In the genomic region with DNA sequence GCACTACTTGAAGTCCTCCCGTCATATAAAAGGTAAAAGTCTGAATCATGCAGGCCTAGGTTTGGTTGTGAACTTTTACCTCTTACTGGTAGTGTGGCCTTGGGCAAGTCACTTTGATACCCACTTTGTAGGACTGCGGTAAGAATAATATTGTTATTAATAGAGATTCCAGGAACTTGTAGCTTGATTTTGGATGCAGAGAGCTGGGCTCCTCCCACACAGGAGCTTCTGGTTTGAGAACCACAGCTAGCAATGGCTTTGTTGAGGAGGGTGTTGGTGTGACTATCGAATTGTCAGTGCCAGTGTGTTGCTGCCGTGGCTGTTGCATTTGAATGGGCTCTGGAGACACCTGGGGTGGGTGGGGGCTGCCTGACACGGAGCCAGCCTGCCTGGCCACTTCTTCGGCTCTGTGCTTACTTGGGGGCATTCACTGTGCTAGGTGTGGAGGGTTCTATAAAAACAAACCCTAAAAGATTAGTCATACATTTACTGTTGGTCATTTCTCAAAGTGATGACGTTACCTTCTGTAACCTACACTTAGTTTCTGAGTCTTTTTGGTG, we compare ENCODE assay signal across 16 cellular contexts. TPM values are rescaled to one million over a fixed set of nuclear protein-coding genes. Genes with fewer than 3 reads are reported as not detected.
A peak's percentile ranks its signal among the peaks of the same experiment; 100 is the strongest.
DNase-seq lines count a peak whose midpoint lies in the region; ATAC-seq and TF ChIP-seq lines count a peak whose summit lies in the region.
"Had no signal": no experiment of that assay in that cellular context is flagged by ENCODE, and none has a peak within 500 bp of the region (broad histone marks: within the 10 kb centered on the region; RNA-seq: fewer than 3 reads in every experiment).

No MANE protein-coding gene starts in this region.

- H3K4me1 Mint-ChIP-seq in activated CD8-positive, alpha-beta T cell treated with anti-CD3 and anti-CD28 coated beads for 36 hours (ENCODE audit: low read depth): no peaks in the 10 kb centered on the region
- H3K4me1 Mint-ChIP-seq in activated CD8-positive, alpha-beta T cell treated with anti-CD3 and anti-CD28 coated beads, Interleukin-2, amount 10 ng/mL, durations not matched to agents 7 days and 5 days (ENCODE audit: low read depth): no peaks in the 10 kb centered on the region

- peak; percentile 47 for ATAC-seq in activated CD8-positive, alpha-beta T cell treated with anti-CD3 and anti-CD28 coated beads for 36 hours
- ATAC-seq in activated CD8-positive, alpha-beta T cell treated with anti-CD3 and anti-CD28 coated beads, Interleukin-2, amount 10 ng/mL, durations not matched to agents 7 days and 5 days: no peak
- peak; percentile 32 for ATAC-seq in esophagus mucosa
- ATAC-seq in Right ventricle myocardium superior (ENCODE audit: poor library complexity): no peak
- no peak for ATAC-seq in HG03432 (IDR thresholded peaks at IDR 0.05; ENCODE audit: unreplicated experiment)
- ATAC-seq: CD8-positive, alpha-beta T cell had no signal

- no peak overlapping the region for H3K27ac Mint-ChIP-seq in activated CD8-positive, alpha-beta T cell treated with anti-CD3 and anti-CD28 coated beads for 36 hours
- H3K27ac Mint-ChIP-seq in activated CD8-positive, alpha-beta T cell treated with anti-CD3 and anti-CD28 coated beads, Interleukin-2, amount 10 ng/mL, durations not matched to agents 7 days and 5 days: no peak overlapping the region
- H3K27ac Mint-ChIP-seq: CD8-positive, alpha-beta T cell had no signal

- intact Hi-C loops in activated CD8-positive, alpha-beta T cell treated with anti-CD3 and anti-CD28 coated beads for 36 hours (cut with micrococcal nuclease): no loop called here
- intact Hi-C loops in Right ventricle myocardium superior (cut with DNase I): no loop called here

- H3K27me3 Mint-ChIP-seq in activated CD8-positive, alpha-beta T cell treated with anti-CD3 and anti-CD28 coated beads for 36 hours: peaks cover 4% of the 10 kb centered on the region
- H3K27me3 Mint-ChIP-seq in activated CD8-positive, alpha-beta T cell treated with anti-CD3 and anti-CD28 coated beads, Interleukin-2, amount 10 ng/mL, durations not matched to agents 7 days and 5 days (ENCODE audit: low read depth): peaks cover 4% of the 10 kb centered on the region

- POLR2A ChIA-PET in activated CD8-positive, alpha-beta T cell treated with anti-CD3 and anti-CD28 coated beads for 36 hours (lab: Charles Lee): no interaction called here
- POLR2A ChIA-PET in activated CD8-positive, alpha-beta T cell treated with anti-CD3 and anti-CD28 coated beads, Interleukin-2, amount 10 ng/mL, durations not matched to agents 7 days and 5 days (lab: Charles Lee): no interaction called here

- CTCF ChIA-PET in activated CD8-positive, alpha-beta T cell treated with anti-CD3 and anti-CD28 coated beads for 36 hours (lab: Charles Lee): interaction anchor here (0.7 kb wide), 1 partner anchor 1591 kb away, joined by 3 read pairs; no protein-coding TSS in a partner anchor
- CTCF ChIA-PET in activated CD8-positive, alpha-beta T cell treated with anti-CD3 and anti-CD28 coated beads, Interleukin-2, amount 10 ng/mL, durations not matched to agents 7 days and 5 days (lab: Charles Lee): no interaction called here

- TF ChIP-seq CTCF in activated CD8-positive, alpha-beta T cell treated with anti-CD3 and anti-CD28 coated beads for 36 hours (IDR thresholded peaks at IDR 0.05): no peak
- TF ChIP-seq CTCF in GM20000 (IDR thresholded peaks at IDR 0.05; ENCODE audit: extremely low read depth, missing control alignments): no peak

- H3K4me3 Mint-ChIP-seq in activated CD8-positive, alpha-beta T cell treated with anti-CD3 and anti-CD28 coated beads for 36 hours: no peak overlapping the region
- H3K4me3 Mint-ChIP-seq in activated CD8-positive, alpha-beta T cell treated with anti-CD3 and anti-CD28 coated beads, Interleukin-2, amount 10 ng/mL, durations not matched to agents 7 days and 5 days: no peak overlapping the region
- H3K4me3 Mint-ChIP-seq: CD8-positive, alpha-beta T cell had no signal

- no peaks in the 10 kb centered on the region for H3K36me3 Mint-ChIP-seq in activated CD8-positive, alpha-beta T cell treated with anti-CD3 and anti-CD28 coated beads for 36 hours (ENCODE audit: low read depth)
- no peaks in the 10 kb centered on the region for H3K36me3 Mint-ChIP-seq in activated CD8-positive, alpha-beta T cell treated with anti-CD3 and anti-CD28 coated beads, Interleukin-2, amount 10 ng/mL, durations not matched to agents 7 days and 5 days (ENCODE audit: low read depth)
- H3K36me3 Mint-ChIP-seq: CD8-positive, alpha-beta T cell had no signal

- DNase-seq in activated CD8-positive, alpha-beta T cell treated with anti-CD3 and anti-CD28 coated beads for 36 hours: peak; percentile 12
- no peak for DNase-seq in activated CD8-positive, alpha-beta T cell treated with anti-CD3 and anti-CD28 coated beads, Interleukin-2, amount 10 ng/mL, durations not matched to agents 7 days and 5 days
- peak; percentile 3 for DNase-seq in NCI-H69 (lab: John Stamatoyannopoulos, UW)
- peak; percentile 52 for DNase-seq in renal cortical epithelial cell (ENCODE audit: low read depth)
- DNase-seq in Right ventricle myocardium superior: no peak
- DNase-seq in GM20000 (ENCODE audit: low spot score): no peak
- DNase-seq: CD8-positive, alpha-beta T cell; GOT3; mammary epithelial cell; NCI-H1930; NCI-H748 treated with DMSO at 0.1 percent for 48 hours; nucleus accumbens; SHP77 treated with DMSO at 0.1 percent for 48 hours; stomach had no signal

- H3K9me3 Mint-ChIP-seq in activated CD8-positive, alpha-beta T cell treated with anti-CD3 and anti-CD28 coated beads for 36 hours: no peaks in the 10 kb centered on the region
- no peaks in the 10 kb centered on the region for H3K9me3 Mint-ChIP-seq in activated CD8-positive, alpha-beta T cell treated with anti-CD3 and anti-CD28 coated beads, Interleukin-2, amount 10 ng/mL, durations not matched to agents 7 days and 5 days (ENCODE audit: insufficient read depth)
- H3K9me3 Mint-ChIP-seq: CD8-positive, alpha-beta T cell had no signal

RNA-seq across cellular contexts. Expression of a gene that starts 38.5 kb away (rescaled TPM):
- not detected for total RNA-seq in activated CD8-positive, alpha-beta T cell treated with anti-CD3 and anti-CD28 coated beads for 36 hours
- not detected for total RNA-seq in activated CD8-positive, alpha-beta T cell treated with anti-CD3 and anti-CD28 coated beads, Interleukin-2, amount 10 ng/mL, durations not matched to agents 7 days and 5 days
- 6.4 TPM for total RNA-seq in esophagus mucosa
- 59.4 and 68.6 TPM in 2 replicates for total RNA-seq in renal cortical epithelial cell
- total RNA-seq in Right ventricle myocardium superior: 10.7 TPM
- total RNA-seq: CD8-positive, alpha-beta T cell had no signal

Comparison
In these comparisons a context has a peak if more than half of its experiments do, and no peak if none do; other contexts are left out.
1. ATAC-seq: peak in activated CD8-positive, alpha-beta T cell treated with anti-CD3 and anti-CD28 coated beads for 36 hours (single experiment) and esophagus mucosa (single experiment); none in activated CD8-positive, alpha-beta T cell treated with anti-CD3 and anti-CD28 coated beads, Interleukin-2, amount 10 ng/mL, durations not matched to agents 7 days and 5 days (single experiment), Right ventricle myocardium superior (single experiment) and HG03432 (single experiment).
2. DNase-seq: peak in activated CD8-positive, alpha-beta T cell treated with anti-CD3 and anti-CD28 coated beads for 36 hours (single experiment), NCI-H69 (single experiment) and renal cortical epithelial cell (single experiment); none in activated CD8-positive, alpha-beta T cell treated with anti-CD3 and anti-CD28 coated beads, Interleukin-2, amount 10 ng/mL, durations not matched to agents 7 days and 5 days (single experiment), Right ventricle myocardium superior (single experiment) and GM20000 (single experiment).